In genomic region chr14:74140374-74140850, GRCh38 we compare ENCODE assay signal across 11 cellular contexts. TPM values are rescaled to one million over a fixed set of nuclear protein-coding genes. Genes with fewer than 3 reads are reported as not detected.
DNase-seq lines count a peak whose midpoint lies in the region; ATAC-seq, FAIRE-seq and TF ChIP-seq lines count a peak whose summit lies in the region.
"Had no signal": no experiment of that assay in that cellular context is flagged by ENCODE, and none has a peak within 500 bp of the region (broad histone marks: within the 10 kb centered on the region; RNA-seq: fewer than 3 reads in every experiment).

No MANE protein-coding gene starts in this region.

- SMC1A ChIA-PET in GM12878 (lab: Charles Lee; ENCODE audit: uncharacterized antibody, unreplicated experiment) = interaction anchor here (1.1 to 2.3 kb wide), 7 partner anchors 9 to 32 kb away, joined by 3 to 9 read pairs (median 3); no protein-coding TSS in a partner anchor

- no peaks in the 10 kb centered on the region for H3K36me3 ChIP-seq in GM12878 (ENCODE audit: control insufficient read depth in 2 of 2, insufficient read depth in 2 of 2, low read length in 1 of 2)

- TF ChIP-seq POLR2A in GM12878 (IDR thresholded peaks at IDR 0.05; ENCODE audit: low read depth, low read length) = no peak

- H3K36me3 Mint-ChIP-seq in activated naive CD8-positive, alpha-beta T cell treated with anti-CD3 and anti-CD28 coated beads for 36 hours = peaks cover 3% of the 10 kb centered on the region

- H3K4me1 ChIP-seq in GM12878 (ENCODE audit: control insufficient read depth, insufficient read depth, low read length) = no peaks in the 10 kb centered on the region

- in situ Hi-C loops in GM12878 (cut with MboI) = no loop called here
- in situ Hi-C loops in GM13976 (cut with MboI; ENCODE audit: low sequenced_read_pairs, unreplicated experiment) = no loop called here

- H3K27ac Mint-ChIP-seq in activated naive CD8-positive, alpha-beta T cell treated with anti-CD3 and anti-CD28 coated beads for 36 hours = no peak overlapping the region

- H3K4me1 Mint-ChIP-seq in activated naive CD8-positive, alpha-beta T cell treated with anti-CD3 and anti-CD28 coated beads for 36 hours = peaks cover 10% of the 10 kb centered on the region

- no peak for TF ChIP-seq RAD21 in GM12878 (IDR thresholded peaks at IDR 0.05; ENCODE audit: insufficient read depth, low read depth, low read length)

- H3K9ac ChIP-seq in GM12878 (ENCODE audit: control insufficient read depth, insufficient read depth, low read length) = no peak overlapping the region

- no peak for TF ChIP-seq CTCF in GM12878 (IDR thresholded peaks at IDR 0.05 in 2 of 3, conservative IDR thresholded peaks at IDR 0.05 in 1 of 3; ENCODE audit: control insufficient read depth in 2 of 3, extremely low read depth in 1 of 3, insufficient read depth in 1 of 3, low read depth in 3 of 3, low read length in 3 of 3)
- no peak for TF ChIP-seq CTCF in GM13976 (IDR thresholded peaks at IDR 0.05; ENCODE audit: borderline replicate concordance, control extremely low read depth, extremely low read depth, insufficient read depth, missing control alignments)

- POLR2A ChIA-PET in GM12878 (lab: Charles Lee) = no interaction called here

- TF ChIP-seq EP300 in GM12878 (IDR thresholded peaks at IDR 0.05; ENCODE audit: borderline replicate concordance in 1 of 2, control insufficient read depth in 1 of 2, low read depth in 2 of 2, low read length in 2 of 2) = no peak

- no peak overlapping the region for H3K27ac ChIP-seq in GM12878 (ENCODE audit: control insufficient read depth, insufficient read depth)
- H3K27ac ChIP-seq: C4-2B had no signal

- H3K9me3 Mint-ChIP-seq in activated naive CD8-positive, alpha-beta T cell treated with anti-CD3 and anti-CD28 coated beads for 36 hours = no peaks in the 10 kb centered on the region

- H3K79me2 ChIP-seq in GM12878 (ENCODE audit: control insufficient read depth, insufficient read depth, low read length) = no peaks in the 10 kb centered on the region

- no peak overlapping the region for H3K4me3 Mint-ChIP-seq in activated naive CD8-positive, alpha-beta T cell treated with anti-CD3 and anti-CD28 coated beads for 36 hours

- ATAC-seq in GM12878 = peak; percentile 36; the same call in 2 of the 3 replicates
- ATAC-seq in HG02981 (IDR thresholded peaks at IDR 0.05; ENCODE audit: unreplicated experiment) = no peak
- no peak for ATAC-seq in HG03159 (IDR thresholded peaks at IDR 0.05; ENCODE audit: unreplicated experiment)

- 28% methylated on average over 8 of the region's 8 CpGs for WGBS in GM12878 (ENCODE audit: insufficient coverage, insufficient replicate concordance, low lambda C conversion rate, missing lambda C conversion rate)

- no peak overlapping the region for H3K4me3 ChIP-seq in GM12878

- no peak overlapping the region for H3K4me2 ChIP-seq in GM12878 (ENCODE audit: control insufficient read depth, insufficient read depth)

- no peaks in the 10 kb centered on the region for H3K9me3 ChIP-seq in GM12878 (replicated peaks; ENCODE audit: control insufficient read depth, insufficient read depth, low read length)

- H3K27me3 Mint-ChIP-seq in activated naive CD8-positive, alpha-beta T cell treated with anti-CD3 and anti-CD28 coated beads for 36 hours = no peaks in the 10 kb centered on the region

- intact Hi-C loops in GM12878 (cut with micrococcal nuclease; ENCODE audit: unreplicated experiment) = no loop called here

- DNase-seq in D341Med (ENCODE audit: low spot score) (peak; percentile 86), NCI-H1694 (lab: John Stamatoyannopoulos, UW) (peak; percentile 82), GM12878 (ENCODE audit: low read depth, low spot score) (no peak), mucosa of gallbladder (ENCODE audit: low spot score) (peak; percentile 22), GM13976 (ENCODE audit: low spot score) (no peak)
- DNase-seq in activated naive CD8-positive, alpha-beta T cell treated with anti-CD3 and anti-CD28 coated beads for 36 hours = no peak
- DNase-seq: activated effector memory CD4-positive, alpha-beta T cell treated with Interleukin-2 at 50 U/mL for 16 hours; stimulated activated CD4-positive, alpha-beta T cell treated with anti-CD3 and anti-CD28 coated beads, Interleukin-2, amount 100 ng/mL, for 48 hours had no signal

- CTCF ChIA-PET in GM12878 (lab: Yijun Ruan, JAX) = interaction anchor here (0.6 to 2.4 kb wide), 3 partner anchors 21 to 87 kb away, joined by 3 to 11 read pairs (median 4); no protein-coding TSS in a partner anchor

- H2AFZ ChIP-seq in GM12878 (ENCODE audit: control insufficient read depth, low read depth, low read length) = no peak overlapping the region; the same call in 1 of the 2 replicates

- H4K20me1 ChIP-seq in GM12878 (ENCODE audit: control insufficient read depth, insufficient read depth) = no peaks in the 10 kb centered on the region

- no peak for FAIRE-seq in GM12878 (lab: Jason Lieb, UNC)

- RAD21 ChIA-PET in GM12878 (lab: Charles Lee; ENCODE audit: unreplicated experiment) = no interaction called here

- H3K27me3 ChIP-seq in GM12878 (replicated peaks in 1 of 2; ENCODE audit: control insufficient read depth in 2 of 2, insufficient read depth in 2 of 2, low read length in 1 of 2) = no peaks in the 10 kb centered on the region

- BruUV-seq in GM12878 (replicated peaks; lab: Mats Ljungman, UMichigan) = no TSS peak

TF ChIP-seq in GM12878, 131 proteins besides CTCF, POLR2A, EP300 and RAD21:
- TF ChIP-seq RELA (IDR thresholded peaks at IDR 0.05; ENCODE audit: borderline replicate concordance, partially characterized antibody) (no peak), BHLHE40 (IDR thresholded peaks at IDR 0.05; ENCODE audit: borderline replicate concordance in 1 of 2, low read depth in 2 of 2, low read length in 1 of 2) (0 out of 4 replicates have a peak, but pooled peaks of 1 of the 2 experiments have one; percentile 34)

RNA-seq across cellular contexts. Expression of gene LIN52, which starts 55.7 kb away (rescaled TPM):
- total RNA-seq in GM12878 (2013; cell fraction: nucleolus; rRNA removed) = 12.9 and 15.5 TPM in 2 replicates
- total RNA-seq in GM12878 (2014; rRNA removed) = 18.2 and 19.3 TPM in 2 replicates
- total RNA-seq in GM12878 (2014; rRNA removed; fragmentation: Illumina TruSeq; extraction: Trizol) = 18.3 and 19.8 TPM in 2 replicates
- 10.4 and 13.3 TPM in 2 replicates for total RNA-seq in GM12878 (2021)
- 3.7 TPM for polyA plus RNA-seq in GM12878 (2011; ENCODE audit: low read depth)
- 18.8 and 25.6 TPM in 2 replicates for polyA plus RNA-seq in GM12878 (2011; rRNA removed)
- 12.0 and 13.7 TPM in 2 replicates for polyA plus RNA-seq in GM12878 (2011; cell fraction: cytosol; rRNA removed)
- 4.2 and 5.3 TPM in 2 replicates for polyA plus RNA-seq in GM12878 (2011; cell fraction: nucleus; rRNA removed)
- 5.4 and 6.9 TPM in 2 replicates for polyA plus RNA-seq in GM12878 (2012)
- polyA plus RNA-seq in GM12878 (2014; fragmentation: Illumina TruSeq; extraction: Trizol) = 23.7 and 26.2 TPM in 2 replicates
- 10 to 100 TPM; 19.0 to 21.4 TPM for polyA plus RNA-seq in GM12878 (2014; fragmentation: Nextera tagmentation; extraction: Ambion mirVana)
- polyA plus RNA-seq in GM12878 (2014; rRNA removed) = 18.5 and 20.0 TPM in 2 replicates
- 10 to 100 TPM; 28.5 to 30.9 TPM for polyA plus RNA-seq in GM12878 (2016; fragmentation: Nextera tagmentation; extraction: Ambion mirVana)
- polyA minus RNA-seq in GM12878 (2011; rRNA and poly(A)+ RNA removed) = 11.0 and 11.6 TPM in 2 replicates
- polyA minus RNA-seq in GM12878 (2011; cell fraction: cytosol; rRNA and poly(A)+ RNA removed) = 3.5 and 5.4 TPM in 2 replicates
- polyA minus RNA-seq in GM12878 (2011; cell fraction: nucleus; rRNA and poly(A)+ RNA removed) = 6.4 and 12.0 TPM in 2 replicates
- total RNA-seq in mucosa of gallbladder = 9.5 TPM
- total RNA-seq in activated naive CD8-positive, alpha-beta T cell treated with anti-CD3 and anti-CD28 coated beads for 36 hours = 10 to 100 TPM; 11.1 to 12.4 TPM

RNA-seq across cellular contexts. Expression of gene ALDH6A1, which starts 56.2 kb away (rescaled TPM):
- total RNA-seq in GM12878 (2013; cell fraction: nucleolus; rRNA removed) = 16.9 and 18.2 TPM in 2 replicates
- total RNA-seq in GM12878 (2014; rRNA removed) = 7.9 and 10.2 TPM in 2 replicates
- total RNA-seq in GM12878 (2014; rRNA removed; fragmentation: Illumina TruSeq; extraction: Trizol) = 8.6 and 10.0 TPM in 2 replicates
- 13.1 and 13.6 TPM in 2 replicates for total RNA-seq in GM12878 (2021)
- 6.2 TPM for polyA plus RNA-seq in GM12878 (2011; ENCODE audit: low read depth)
- 13.8 and 17.5 TPM in 2 replicates for polyA plus RNA-seq in GM12878 (2011; rRNA removed)
- 6.9 and 9.2 TPM in 2 replicates for polyA plus RNA-seq in GM12878 (2011; cell fraction: cytosol; rRNA removed)
- 5.1 and 5.6 TPM in 2 replicates for polyA plus RNA-seq in GM12878 (2011; cell fraction: nucleus; rRNA removed)
- polyA plus RNA-seq in GM12878 (2012) = 7.9 and 9.6 TPM in 2 replicates
- polyA plus RNA-seq in GM12878 (2014; fragmentation: Illumina TruSeq; extraction: Trizol) = 7.6 and 9.0 TPM in 2 replicates
- polyA plus RNA-seq in GM12878 (2014; fragmentation: Nextera tagmentation; extraction: Ambion mirVana) = 1 to 10 TPM; 6.3 to 9.9 TPM
- 9.7 and 10.5 TPM in 2 replicates for polyA plus RNA-seq in GM12878 (2014; rRNA removed)
- 10 to 100 TPM; 22.0 to 23.4 TPM for polyA plus RNA-seq in GM12878 (2016; fragmentation: Nextera tagmentation; extraction: Ambion mirVana)
- polyA minus RNA-seq in GM12878 (2011; rRNA and poly(A)+ RNA removed) = 17.8 and 19.0 TPM in 2 replicates
- 3.5 TPM in 2 replicates for polyA minus RNA-seq in GM12878 (2011; cell fraction: cytosol; rRNA and poly(A)+ RNA removed)
- polyA minus RNA-seq in GM12878 (2011; cell fraction: nucleus; rRNA and poly(A)+ RNA removed) = 3.6 and 4.4 TPM in 2 replicates
- total RNA-seq in mucosa of gallbladder = 66.1 TPM
- 10 to 100 TPM in 1 of 2 experiments, 1 to 10 TPM in 1; 9.3 to 10.1 TPM for total RNA-seq in activated naive CD8-positive, alpha-beta T cell treated with anti-CD3 and anti-CD28 coated beads for 36 hours

Comparison
In these comparisons a context has a peak if more than half of its experiments do, and no peak if none do; other contexts are left out.
1. DNase-seq: peak in D341Med (single experiment), NCI-H1694 (single experiment) and mucosa of gallbladder (single experiment); none in GM12878 (single experiment), activated naive CD8-positive, alpha-beta T cell treated with anti-CD3 and anti-CD28 coated beads for 36 hours (single experiment) and GM13976 (single experiment).